ENCODE assay signal across 20 cellular contexts in genomic region chr7:17608114-17608833, GRCh38.
DNase-seq lines count a peak whose midpoint lies in the region; ATAC-seq and TF ChIP-seq lines count a peak whose summit lies in the region.
"Had no signal": no experiment of that assay in that cellular context is flagged by ENCODE, and none has a peak within 500 bp of the region (broad histone marks: within the 10 kb centered on the region; RNA-seq: fewer than 3 reads in every experiment).

No MANE protein-coding gene starts in this region.

- H3K4me1 ChIP-seq in adipocyte (ENCODE audit: control insufficient read depth, insufficient read depth, low read length) (peaks cover 13% of the 10 kb centered on the region), hepatocyte (ENCODE audit: insufficient read depth) (peaks cover 6% of the 10 kb centered on the region), foreskin keratinocyte (peaks cover 4% of the 10 kb centered on the region)
- H3K4me1 ChIP-seq: BE2C had no signal

- H3K79me2 ChIP-seq in hepatocyte: no peaks in the 10 kb centered on the region

- H3K9me3 ChIP-seq in adipocyte (ENCODE audit: control insufficient read depth, low read length) (peaks cover 5% of the 10 kb centered on the region), hepatocyte (ENCODE audit: low read depth) (peaks cover 12% of the 10 kb centered on the region)
- H3K9me3 ChIP-seq: BE2C had no signal

- peak overlapping the region; percentile 9 for H3K9ac ChIP-seq in adipocyte (ENCODE audit: low read length)

- no peaks in the 10 kb centered on the region for H4K20me1 ChIP-seq in hepatocyte (ENCODE audit: insufficient read depth, poor library complexity, severe bottlenecking)

- H3K27ac ChIP-seq in hepatocyte: peak overlapping the region; percentile 17
- H3K27ac ChIP-seq in foreskin keratinocyte: no peak overlapping the region
- H3K27ac ChIP-seq: heart right ventricle had no signal

- DNase-seq in CD1c-positive myeloid dendritic cell (ENCODE audit: extremely low spot score): peak; percentile 8
- peak; percentile 54 for DNase-seq in LoVo (ENCODE audit: low spot score)
- peak; percentile 76 for DNase-seq in adipocyte (ENCODE audit: low read depth)
- no peak for DNase-seq in hepatocyte (ENCODE audit: low spot score)
- no peak for DNase-seq in foreskin keratinocyte
- no peak for DNase-seq in DMS53 (lab: John Stamatoyannopoulos, UW)
- DNase-seq in kidney tubule cell (ENCODE audit: low spot score): no peak
- DNase-seq: activated CD4-positive, alpha-beta T cell treated with anti-CD3 and anti-CD28 coated beads, Interleukin-2, amount 10 ng/mL, durations not matched to agents 24 days and 14 days; activated T-cell treated with anti-CD3 and anti-CD28 coated beads, Interleukin-2, amount 50 U/mL, for 4 hours; BE2C; effector CD8-positive, alpha-beta T cell; GF-D8; heart right ventricle; MM.1S; naive thymus-derived CD4-positive, alpha-beta T cell; stimulated activated CD4-positive, alpha-beta T cell treated with anti-CD3 and anti-CD28 coated beads, Interleukin-4, amount 100 ng/mL, for 24 hours; T-helper 17 cell had no signal

- 90% methylated on average over 1 of the region's 1 CpG for WGBS in hepatocyte (ENCODE audit: low lambda C conversion rate, missing lambda C conversion rate)

- H3K36me3 ChIP-seq in adipocyte (ENCODE audit: control insufficient read depth, insufficient read depth, low read length, severe bottlenecking) (no peaks in the 10 kb centered on the region), hepatocyte (replicated peaks; ENCODE audit: insufficient read depth, low read depth) (no peaks in the 10 kb centered on the region)
- H3K36me3 ChIP-seq: BE2C, heart right ventricle had no signal

- TF ChIP-seq CTCF in hepatocyte (IDR thresholded peaks at IDR 0.05; ENCODE audit: poor library complexity) (no peak), foreskin keratinocyte (conservative IDR thresholded peaks at IDR 0.05) (no peak)

- H3K27me3 ChIP-seq in adipocyte (replicated peaks; ENCODE audit: control insufficient read depth, insufficient read depth, low read length) (no peaks in the 10 kb centered on the region), hepatocyte (no peaks in the 10 kb centered on the region), foreskin keratinocyte (no peaks in the 10 kb centered on the region)
- H3K27me3 ChIP-seq: BE2C, heart right ventricle had no signal

- peak overlapping the region; percentile 48 for H3K4me2 ChIP-seq in hepatocyte

- H2AFZ ChIP-seq in hepatocyte: no peak overlapping the region

- no peaks in the 10 kb centered on the region for H3K9me2 ChIP-seq in hepatocyte (replicated peaks; ENCODE audit: insufficient read depth)

- H3K4me3 ChIP-seq in adipocyte (ENCODE audit: low read length) (no peak overlapping the region), hepatocyte (no peak overlapping the region)
- H3K4me3 ChIP-seq: heart right ventricle had no signal

- ATAC-seq in foreskin keratinocyte (no peak), GM21737 (IDR thresholded peaks at IDR 0.05; ENCODE audit: unreplicated experiment) (no peak)
- ATAC-seq: activated T-cell treated with anti-CD3 and anti-CD28 coated beads, Interleukin-2, amount 50 U/mL, for 4 hours; heart right ventricle; naive thymus-derived CD4-positive, alpha-beta T cell; Panc1; stimulated activated memory B cell treated with anti-CD40 and anti-IgM and Interleukin-4, amounts not matched to agents 10 μg/mL and 1 μg/mL and 100 μg/mL, for 72 hours; T-helper 17 cell had no signal

Comparison
In these comparisons a context has a peak if more than half of its experiments do, and no peak if none do; other contexts are left out.
1. DNase-seq: peak in CD1c-positive myeloid dendritic cell (single experiment), LoVo (single experiment) and adipocyte (single experiment); none in hepatocyte (single experiment), foreskin keratinocyte (0 of 2), DMS53 (single experiment) and kidney tubule cell (single experiment).